In the genomic region with DNA sequence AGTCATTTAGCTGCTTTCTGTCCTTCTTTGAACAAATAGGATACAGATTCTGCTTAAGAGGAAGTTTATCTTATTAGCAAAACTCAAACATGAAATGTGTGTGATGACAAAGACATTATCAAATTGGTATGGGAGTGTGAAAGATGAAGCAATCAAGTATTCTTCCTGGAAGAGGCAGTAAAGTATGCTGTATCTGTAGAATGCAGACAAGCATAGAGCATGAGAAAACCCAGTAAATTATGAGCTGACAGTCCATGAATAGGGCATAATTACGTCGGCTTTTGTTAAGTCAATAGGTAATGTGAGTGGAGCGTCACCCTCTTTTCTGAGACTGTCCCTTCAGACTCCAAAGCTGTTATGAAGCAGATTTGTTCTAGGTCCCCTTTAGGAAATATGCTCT, we compare ENCODE assay signal across 1 cellular context.
TF ChIP-seq lines count a peak whose summit lies in the region.

No MANE protein-coding gene starts in this region.

TF ChIP-seq in K562, 482 proteins besides CTCF, POLR2A, EP300 and RAD21 (continued from another document):
- TF ChIP-seq, protein P1, sequence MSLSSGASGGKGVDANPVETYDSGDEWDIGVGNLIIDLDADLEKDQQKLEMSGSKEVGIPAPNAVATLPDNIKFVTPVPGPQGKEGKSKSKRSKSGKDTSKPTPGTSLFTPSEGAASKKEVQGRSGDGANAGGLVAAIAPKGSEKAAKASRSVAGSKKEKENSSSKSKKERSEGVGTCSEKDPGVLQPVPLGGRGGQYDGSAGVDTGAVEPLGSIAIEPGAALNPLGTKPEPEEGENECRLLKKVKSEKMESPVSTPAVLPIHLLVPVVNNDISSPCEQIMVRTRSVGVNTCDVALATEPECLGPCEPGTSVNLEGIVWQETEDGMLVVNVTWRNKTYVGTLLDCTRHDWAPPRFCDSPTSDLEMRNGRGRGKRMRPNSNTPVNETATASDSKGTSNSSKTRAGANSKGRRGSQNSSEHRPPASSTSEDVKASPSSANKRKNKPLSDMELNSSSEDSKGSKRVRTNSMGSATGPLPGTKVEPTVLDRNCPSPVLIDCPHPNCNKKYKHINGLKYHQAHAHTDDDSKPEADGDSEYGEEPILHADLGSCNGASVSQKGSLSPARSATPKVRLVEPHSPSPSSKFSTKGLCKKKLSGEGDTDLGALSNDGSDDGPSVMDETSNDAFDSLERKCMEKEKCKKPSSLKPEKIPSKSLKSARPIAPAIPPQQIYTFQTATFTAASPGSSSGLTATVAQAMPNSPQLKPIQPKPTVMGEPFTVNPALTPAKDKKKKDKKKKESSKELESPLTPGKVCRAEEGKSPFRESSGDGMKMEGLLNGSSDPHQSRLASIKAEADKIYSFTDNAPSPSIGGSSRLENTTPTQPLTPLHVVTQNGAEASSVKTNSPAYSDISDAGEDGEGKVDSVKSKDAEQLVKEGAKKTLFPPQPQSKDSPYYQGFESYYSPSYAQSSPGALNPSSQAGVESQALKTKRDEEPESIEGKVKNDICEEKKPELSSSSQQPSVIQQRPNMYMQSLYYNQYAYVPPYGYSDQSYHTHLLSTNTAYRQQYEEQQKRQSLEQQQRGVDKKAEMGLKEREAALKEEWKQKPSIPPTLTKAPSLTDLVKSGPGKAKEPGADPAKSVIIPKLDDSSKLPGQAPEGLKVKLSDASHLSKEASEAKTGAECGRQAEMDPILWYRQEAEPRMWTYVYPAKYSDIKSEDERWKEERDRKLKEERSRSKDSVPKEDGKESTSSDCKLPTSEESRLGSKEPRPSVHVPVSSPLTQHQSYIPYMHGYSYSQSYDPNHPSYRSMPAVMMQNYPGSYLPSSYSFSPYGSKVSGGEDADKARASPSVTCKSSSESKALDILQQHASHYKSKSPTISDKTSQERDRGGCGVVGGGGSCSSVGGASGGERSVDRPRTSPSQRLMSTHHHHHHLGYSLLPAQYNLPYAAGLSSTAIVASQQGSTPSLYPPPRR (CRISPR knock-in tag; IDR thresholded peaks at IDR 0.05; ENCODE audit: borderline replicate concordance) = no peak
- TF ChIP-seq TAL1 (IDR thresholded peaks at IDR 0.05) (peak; percentile 63; the same call in 1 of the 2 replicates), SMC3 (conservative IDR thresholded peaks at IDR 0.05; ENCODE audit: insufficient read depth, low read depth, low read length) (no peak), CEBPZ (IDR thresholded peaks at IDR 0.05; ENCODE audit: borderline replicate concordance, low read depth, low read length) (no peak), ZNF696 (CRISPR knock-in tag; conservative IDR thresholded peaks at IDR 0.05) (no peak), RBM25 (IDR thresholded peaks at IDR 0.05; ENCODE audit: low read depth, low read length, severe bottlenecking) (peak; percentile 5), THAP12 (CRISPR knock-in tag; IDR thresholded peaks at IDR 0.05) (no peak), ARID1B (IDR thresholded peaks at IDR 0.05) (peak; percentile 74), ATF1 (CRISPR knock-in tag; IDR thresholded peaks at IDR 0.05) (no peak), ATF1 (tag; IDR thresholded peaks at IDR 0.05) (no peak), ZNF253 (CRISPR knock-in tag; conservative IDR thresholded peaks at IDR 0.05) (no peak), PKNOX1 (IDR thresholded peaks at IDR 0.05) (peak; percentile 79), ELF2 (CRISPR knock-in tag; IDR thresholded peaks at IDR 0.05) (no peak), CBFA2T3 (IDR thresholded peaks at IDR 0.05) (peak; percentile 67), OTX1 (CRISPR knock-in tag; IDR thresholded peaks at IDR 0.05) (no peak), RBBP5 (IDR thresholded peaks at IDR 0.05; ENCODE audit: borderline replicate concordance, insufficient read depth, low read length, poor library complexity, severe bottlenecking) (no peak), CBX5 (IDR thresholded peaks at IDR 0.05; ENCODE audit: borderline replicate concordance, low read depth) (no peak), PBX2 (CRISPR knock-in tag; IDR thresholded peaks at IDR 0.05; ENCODE audit: low read depth) (no peak), PBX2 (tag; conservative IDR thresholded peaks at IDR 0.05; ENCODE audit: low read depth) (peak; percentile 72), YBX1 (IDR thresholded peaks at IDR 0.05) (no peak), ESRRA (IDR thresholded peaks at IDR 0.05; ENCODE audit: borderline replicate concordance, low read depth) (no peak), PTRF (tag; IDR thresholded peaks at IDR 0.05) (no peak)
TF ChIP-seq in K562: peak in this region for 16.
